ENCODE assay signal across 1 cellular context in genomic region chr19:46633130-46633529, GRCh38.
TF ChIP-seq lines count a peak whose summit lies in the region.

No MANE protein-coding gene starts in this region.

TF ChIP-seq in HCT116, 20 proteins besides CTCF, POLR2A, EP300 and RAD21:
- TF ChIP-seq EGR1 (IDR thresholded peaks at IDR 0.05; ENCODE audit: low read depth) = no peak
- TF ChIP-seq ELF1 (IDR thresholded peaks at IDR 0.05; ENCODE audit: borderline replicate concordance, low read depth) = no peak
- TF ChIP-seq SP1 (IDR thresholded peaks at IDR 0.05; ENCODE audit: low read depth) = no peak
- TF ChIP-seq POLR2AphosphoS5 (IDR thresholded peaks at IDR 0.05; ENCODE audit: low read depth, low read length) = no peak
- TF ChIP-seq ATF3 (IDR thresholded peaks at IDR 0.05) = no peak
- no peak for TF ChIP-seq CBX3 (IDR thresholded peaks at IDR 0.05; ENCODE audit: low read depth)
- TF ChIP-seq REST (IDR thresholded peaks at IDR 0.05; ENCODE audit: low read depth) = no peak
- TF ChIP-seq FOSL1 (IDR thresholded peaks at IDR 0.05; ENCODE audit: low read depth) = no peak
- TF ChIP-seq EZH2 (IDR thresholded peaks at IDR 0.05) = no peak
